In the genomic region with DNA sequence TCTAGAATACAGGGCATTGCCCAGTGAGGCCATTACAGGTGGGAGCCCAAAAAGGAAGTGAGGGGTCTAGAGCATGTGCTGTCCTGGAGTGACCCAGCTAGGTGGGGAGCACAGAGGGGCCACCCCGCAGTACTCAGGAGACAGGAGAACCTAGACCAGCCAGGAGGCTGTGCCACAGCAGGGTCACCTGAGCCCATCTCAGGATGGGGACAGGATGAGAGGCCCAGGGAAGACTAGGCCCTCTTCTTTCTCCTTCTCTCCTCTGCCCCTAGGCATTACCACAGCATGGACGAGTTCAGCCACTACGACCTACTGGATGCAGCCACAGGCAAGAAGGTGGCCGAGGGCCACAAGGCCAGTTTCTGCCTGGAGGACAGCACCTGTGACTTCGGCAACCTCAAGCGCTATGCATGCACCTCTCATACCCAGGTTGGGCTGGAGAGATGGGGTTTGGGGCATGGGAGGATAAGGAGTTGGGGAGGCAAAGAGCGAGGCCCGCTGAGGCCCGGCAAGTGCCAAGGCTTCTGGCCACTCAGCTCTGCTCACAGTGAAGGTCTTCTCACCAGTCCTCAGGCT, we compare ENCODE assay signal across 25 cellular contexts.
"Had no signal": no experiment of that assay in that cellular context is flagged by ENCODE, and none has a peak within 500 bp of the region (broad histone marks: within the 10 kb centered on the region; RNA-seq: fewer than 3 reads in every experiment).

No MANE protein-coding gene starts in this region.

- H3K27me3 ChIP-seq: body of pancreas, ovary, right lobe of liver, SJCRH30, thyroid gland, uterus had no signal

- H3K9me3 ChIP-seq: body of pancreas, mucosa of descending colon, ovary, right lobe of liver, SJCRH30, thyroid gland, uterus had no signal

- H3K36me3 Mint-ChIP-seq: activated naive CD4-positive, alpha-beta T cell treated with anti-CD3 and anti-CD28 coated beads, Interleukin-2, amount 50 U/mL, for 24 hours; memory B cell; naive B cell; stimulated activated memory B cell treated with anti-CD40 and anti-IgM and Interleukin-4, amounts not matched to agents 10 μg/mL and 1 μg/mL and 100 μg/mL, for 72 hours; WTC11 had no signal

- H3K27me3 Mint-ChIP-seq: activated CD4-positive, alpha-beta T cell treated with anti-CD3 and anti-CD28 coated beads for 36 hours; activated naive CD4-positive, alpha-beta T cell treated with anti-CD3 and anti-CD28 coated beads, Interleukin-2, amount 50 U/mL, for 24 hours; central memory CD8-positive, alpha-beta T cell had no signal

- H3K4me1 ChIP-seq: right lobe of liver had no signal

- DNase-seq: activated CD4-positive, alpha-beta T cell treated with anti-CD3 and anti-CD28 coated beads for 36 hours; activated CD4-positive, alpha-beta T cell treated with anti-CD3 and anti-CD28 coated beads, Interleukin-2, amount 50 U/mL, for 48 hours; activated effector memory CD4-positive, alpha-beta T cell treated with anti-CD3 and anti-CD28 coated beads, Interleukin-2, amount 50 U/mL, for 16 hours; activated T-cell treated with anti-CD3 and anti-CD28 coated beads, Interleukin-2, amount 50 U/mL, for 48 hours; body of pancreas; cortex of kidney; erythroblast; head of caudate nucleus; kidney glomerular epithelial cell; left ventricle myocardium superior; mucosa of descending colon; naive B cell; SJCRH30; small intestine; stimulated activated CD4-positive, alpha-beta T cell treated with anti-CD3 and anti-CD28 coated beads, Interleukin-4, amount 100 ng/mL, for 24 hours; thyroid gland; uterus had no signal

- H3K4me3 ChIP-seq: body of pancreas, mucosa of descending colon, neural progenitor cell, ovary, right lobe of liver, SJCRH30, thyroid gland, uterus had no signal

- H3K4me3 Mint-ChIP-seq: activated CD4-positive, alpha-beta T cell treated with anti-CD3 and anti-CD28 coated beads for 36 hours; activated naive CD4-positive, alpha-beta T cell treated with anti-CD3 and anti-CD28 coated beads, Interleukin-2, amount 50 U/mL, for 24 hours; central memory CD8-positive, alpha-beta T cell; memory B cell; stimulated activated memory B cell treated with anti-CD40 and anti-IgM and Interleukin-4, amounts not matched to agents 10 μg/mL and 1 μg/mL and 100 μg/mL, for 72 hours; WTC11 had no signal

- H3K27ac Mint-ChIP-seq: activated CD4-positive, alpha-beta T cell treated with anti-CD3 and anti-CD28 coated beads for 36 hours; activated naive CD4-positive, alpha-beta T cell treated with anti-CD3 and anti-CD28 coated beads, Interleukin-2, amount 50 U/mL, for 24 hours; memory B cell; neural progenitor cell; stimulated activated memory B cell treated with anti-CD40 and anti-IgM and Interleukin-4, amounts not matched to agents 10 μg/mL and 1 μg/mL and 100 μg/mL, for 72 hours; WTC11 had no signal

- H3K36me3 ChIP-seq: neural progenitor cell, ovary, right lobe of liver, SJCRH30, thyroid gland, uterus had no signal

- ATAC-seq: activated CD4-positive, alpha-beta T cell treated with anti-CD3 and anti-CD28 coated beads for 36 hours; body of pancreas; left ventricle myocardium superior; mucosa of descending colon; right lobe of liver; stimulated activated memory B cell treated with anti-CD40 and anti-IgM and Interleukin-4, amounts not matched to agents 10 μg/mL and 1 μg/mL and 100 μg/mL, for 72 hours; WTC11 had no signal

- H3K9me3 Mint-ChIP-seq: activated naive CD4-positive, alpha-beta T cell treated with anti-CD3 and anti-CD28 coated beads, Interleukin-2, amount 50 U/mL, for 24 hours; central memory CD8-positive, alpha-beta T cell; memory B cell; naive B cell; neural progenitor cell; stimulated activated memory B cell treated with anti-CD40 and anti-IgM and Interleukin-4, amounts not matched to agents 10 μg/mL and 1 μg/mL and 100 μg/mL, for 72 hours; WTC11 had no signal

- H3K27ac ChIP-seq: body of pancreas, neural progenitor cell, ovary, right lobe of liver, SJCRH30, thyroid gland, uterus had no signal
